In genomic region chrX:127030011-127030738, GRCh38 we compare ENCODE assay signal across 27 cellular contexts.
A peak's percentile ranks its signal among the peaks of the same experiment; 100 is the strongest.
DNase-seq lines count a peak whose midpoint lies in the region; ATAC-seq, FAIRE-seq and TF ChIP-seq lines count a peak whose summit lies in the region.
"Had no signal": no experiment of that assay in that cellular context is flagged by ENCODE, and none has a peak within 500 bp of the region (broad histone marks: within the 10 kb centered on the region; RNA-seq: fewer than 3 reads in every experiment).

No MANE protein-coding gene starts in this region.

- 26% methylated on average over 5 of the region's 5 CpGs for WGBS in suprapubic skin

- TF ChIP-seq CTCF in suprapubic skin (IDR thresholded peaks at IDR 0.05) (no peak), GM10266 (IDR thresholded peaks at IDR 0.05; ENCODE audit: control insufficient read depth, insufficient read depth, low read depth, missing control alignments) (no peak)

- peak; percentile 55 for DNase-seq in NCI-H1105 treated with DMSO at 0.1 percent for 48 hours (lab: John Stamatoyannopoulos, UW)
- DNase-seq in left ventricle myocardium superior: no peak
- no peak for DNase-seq in suprapubic skin (ENCODE audit: low spot score in 2 of 2)
- no peak for DNase-seq in GM10266 (ENCODE audit: extremely low spot score)
- no peak for DNase-seq in NCI-H774 (lab: John Stamatoyannopoulos, UW)
- DNase-seq: activated CD4-positive, alpha-beta T cell treated with anti-CD3 and anti-CD28 coated beads, Interleukin-2, amount 10 ng/mL, durations not matched to agents 7 days and 5 days; activated gamma-delta T cell; activated naive CD8-positive, alpha-beta T cell treated with anti-CD3 and anti-CD28 coated beads for 36 hours; EL; hippocampal formation; left colon; NCI-H1048; NCI-H187; NCI-H524 treated with DMSO at 0.1 percent for 48 hours; spleen; stimulated activated CD4-positive, alpha-beta T cell treated with anti-CD3 and anti-CD28 coated beads, Interleukin-2, amount 100 ng/mL, for 24 hours; stimulated activated CD8-positive, alpha-beta memory T cell treated with anti-CD3 and anti-CD28 coated beads, Interleukin-4, amount 100 ng/mL, for 48 hours; stimulated activated naive CD8-positive, alpha-beta T cell treated with anti-CD3 and anti-CD28 coated beads, Interleukin-15, amount 100 ng/mL, for 72 hours; thyroid gland had no signal

- H3K4me1 ChIP-seq in suprapubic skin: no peaks in the 10 kb centered on the region
- H3K4me1 ChIP-seq: ascending aorta, BLaER1, esophagus muscularis mucosa, SJSA1, spleen, thyroid gland had no signal

- H3K36me3 ChIP-seq in suprapubic skin: no peaks in the 10 kb centered on the region
- H3K36me3 ChIP-seq: ascending aorta, BLaER1, esophagus muscularis mucosa, SJSA1, spleen, thyroid gland had no signal

- peak overlapping the region; percentile 24 for H3K27ac ChIP-seq in suprapubic skin
- H3K27ac ChIP-seq: ascending aorta, BLaER1, SJSA1, spleen, thyroid gland had no signal

- H3K9me3 ChIP-seq in suprapubic skin: no peaks in the 10 kb centered on the region
- H3K9me3 ChIP-seq: ascending aorta, BLaER1, esophagus muscularis mucosa, SJSA1, spleen, thyroid gland had no signal

- FAIRE-seq in colon (lab: Jason Lieb, UNC): peak; percentile 36
- FAIRE-seq: HTR-8/SVneo had no signal

- ATAC-seq in left ventricle myocardium superior (peak; percentile 99), HG02852 (IDR thresholded peaks at IDR 0.05; ENCODE audit: unreplicated experiment) (no peak)
- ATAC-seq: left colon; stimulated activated naive CD8-positive, alpha-beta T cell treated with anti-CD3 and anti-CD28 coated beads, Interleukin-15, amount 100 ng/mL, for 72 hours; WTC11 had no signal

- TF ChIP-seq EP300 in suprapubic skin (IDR thresholded peaks at IDR 0.05): no peak

- TF ChIP-seq POLR2A in suprapubic skin (IDR thresholded peaks at IDR 0.05): no peak

- intact Hi-C loops in left ventricle myocardium superior (cut with micrococcal nuclease): no loop called here

- H3K4me3 ChIP-seq in suprapubic skin: no peak overlapping the region
- H3K4me3 ChIP-seq: ascending aorta, BLaER1, esophagus muscularis mucosa, SJSA1, spleen, thyroid gland had no signal

- H3K27me3 ChIP-seq in suprapubic skin: no peaks in the 10 kb centered on the region
- H3K27me3 ChIP-seq: ascending aorta, esophagus muscularis mucosa, SJSA1, spleen, thyroid gland had no signal
